8 cellular contexts compared by ENCODE assay signal in the genomic region with DNA sequence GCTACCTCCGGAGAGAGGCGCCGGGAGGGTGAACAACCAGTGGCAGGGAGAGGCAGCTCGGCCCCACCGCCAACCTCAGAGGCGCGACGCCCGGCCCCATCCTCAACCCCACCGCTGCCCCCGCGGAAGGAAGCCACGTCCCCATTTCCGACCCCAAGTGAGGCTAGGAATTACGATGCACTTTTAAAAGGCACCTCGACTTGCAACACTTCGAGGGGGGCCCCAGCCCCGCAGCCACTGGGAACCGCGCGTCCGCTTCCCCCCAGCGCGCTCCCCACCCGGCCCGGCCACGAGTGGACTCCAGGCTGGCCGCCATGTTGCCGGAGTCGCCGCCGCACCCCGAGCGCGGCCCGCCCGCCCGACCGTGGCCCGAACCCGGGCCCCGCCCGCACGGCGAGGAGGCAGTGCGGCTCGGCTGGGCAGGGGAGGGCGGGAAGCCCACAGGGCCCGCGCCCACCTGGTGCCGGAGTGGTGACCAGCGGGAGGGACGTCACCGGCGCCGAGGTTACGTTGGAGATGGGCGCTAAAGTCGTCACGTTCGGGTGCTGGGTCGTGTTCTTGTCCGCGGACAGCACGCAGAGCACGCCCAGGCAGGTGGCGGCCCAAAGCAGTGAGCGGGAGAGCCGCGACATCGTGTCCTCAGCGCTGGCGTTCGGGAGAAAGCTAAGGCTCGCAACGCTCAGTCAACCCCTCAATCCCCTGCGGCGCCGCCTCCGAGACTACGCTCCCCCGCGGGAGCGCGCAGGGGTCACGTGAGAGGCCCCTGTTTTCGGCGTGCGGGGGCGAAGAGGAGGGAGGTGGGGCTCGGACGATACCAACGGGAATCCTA. TPM values are rescaled to one million over a fixed set of nuclear protein-coding genes. Genes with fewer than 3 reads are reported as not detected.
A peak's percentile ranks its signal among the peaks of the same experiment; 100 is the strongest.
DNase-seq lines count a peak whose midpoint lies in the region; ATAC-seq, FAIRE-seq and TF ChIP-seq lines count a peak whose summit lies in the region.

Gene CD164, minus strand, starts transcription at position 721 of the 829 bp plus-strand sequence. Its CDS starts 89 bp downstream, at position 632.

- H3K9me2 ChIP-seq in hepatocyte (replicated peaks; ENCODE audit: insufficient read depth), result no peaks in the 10 kb centered on the region

- TF ChIP-seq CTCF in astrocyte (IDR thresholded peaks at IDR 0.05; ENCODE audit: insufficient read depth, low read depth, low read length) (no peak), hepatocyte (IDR thresholded peaks at IDR 0.05; ENCODE audit: poor library complexity) (no peak)

- peak within 1 kb of the TSS; percentile 100 for H3K27ac Mint-ChIP-seq in astrocyte (ENCODE audit: unreplicated experiment)

- H3K4me3 ChIP-seq in astrocyte (ENCODE audit: insufficient read depth, low read depth, low read length) (peak within 1 kb of the TSS; percentile 100), hepatocyte (peak within 1 kb of the TSS; percentile 86)

- ATAC-seq in GM18505 (IDR thresholded peaks at IDR 0.05; ENCODE audit: unreplicated experiment), result peak; percentile 61
- ATAC-seq in HG02943 (IDR thresholded peaks at IDR 0.05; ENCODE audit: low read depth, unreplicated experiment), result peak; percentile 50

- peak; percentile 47 for DNase-seq in NCI-H187 treated with DMSO at 0.1 percent for 48 hours (lab: John Stamatoyannopoulos, UW)
- peak; percentile 91 for DNase-seq in T-helper 22 cell (ENCODE audit: low read depth)
- DNase-seq in astrocyte (ENCODE audit: low read depth), result peak; percentile 88
- DNase-seq in hepatocyte (ENCODE audit: low spot score), result peak; percentile 97
- peak; percentile 100 for DNase-seq in retina
- no peak for DNase-seq in superior temporal gyrus (ENCODE audit: extremely low spot score)

- H3K4me3 Mint-ChIP-seq in astrocyte (ENCODE audit: unreplicated experiment), result peak within 1 kb of the TSS; percentile 96

- no peak for FAIRE-seq in astrocyte (lab: Jason Lieb, UNC)

- H4K20me1 ChIP-seq in astrocyte (ENCODE audit: insufficient read depth, low read length) (peaks cover 45% of the 10 kb centered on the region), hepatocyte (ENCODE audit: insufficient read depth, poor library complexity, severe bottlenecking) (peaks cover 45% of the 10 kb centered on the region)

- no peaks in the 10 kb centered on the region for H3K36me3 Mint-ChIP-seq in astrocyte (ENCODE audit: low read depth, unreplicated experiment)

- peaks cover 29% of the 10 kb centered on the region for H3K4me1 ChIP-seq in astrocyte (ENCODE audit: insufficient read depth, low read length)
- peaks cover 29% of the 10 kb centered on the region for H3K4me1 ChIP-seq in hepatocyte (ENCODE audit: insufficient read depth)

- peak within 1 kb of the TSS; percentile 99 for H3K9ac ChIP-seq in astrocyte (ENCODE audit: low read length)

- H3K4me1 Mint-ChIP-seq in astrocyte (ENCODE audit: low read depth, unreplicated experiment), result peaks cover 23% of the 10 kb centered on the region

- H3K9me3 Mint-ChIP-seq in astrocyte (ENCODE audit: unreplicated experiment), result no peaks in the 10 kb centered on the region

- no peaks in the 10 kb centered on the region for H3K27me3 Mint-ChIP-seq in astrocyte (ENCODE audit: low read depth, unreplicated experiment)

- H3K4me2 ChIP-seq in astrocyte (ENCODE audit: low read length), result peak within 1 kb of the TSS; percentile 88
- peak within 1 kb of the TSS; percentile 72 for H3K4me2 ChIP-seq in hepatocyte

- TF ChIP-seq POLR2A in GM18505 (IDR thresholded peaks at IDR 0.05; ENCODE audit: borderline replicate concordance, extremely low read depth, insufficient read depth, insufficient read length), result peak; percentile 98

- H3K27me3 ChIP-seq in astrocyte (ENCODE audit: insufficient read depth, low read length) (no peaks in the 10 kb centered on the region), hepatocyte (no peaks in the 10 kb centered on the region)

- H2AFZ ChIP-seq in astrocyte (ENCODE audit: low read depth, low read length) (peak within 1 kb of the TSS; percentile 100), hepatocyte (peak within 1 kb of the TSS; percentile 48)

- no peaks in the 10 kb centered on the region for H3K9me3 ChIP-seq in astrocyte (ENCODE audit: insufficient read depth, low read depth, low read length)
- no peaks in the 10 kb centered on the region for H3K9me3 ChIP-seq in hepatocyte (ENCODE audit: low read depth)

- peaks cover 52% of the 10 kb centered on the region for H3K79me2 ChIP-seq in astrocyte (ENCODE audit: insufficient read depth, low read length)
- peaks cover 48% of the 10 kb centered on the region for H3K79me2 ChIP-seq in hepatocyte

- peak within 1 kb of the TSS; percentile 100 for H3K27ac ChIP-seq in astrocyte (ENCODE audit: low read depth, low read length)
- H3K27ac ChIP-seq in hepatocyte, result peak within 1 kb of the TSS; percentile 96

- H3K36me3 ChIP-seq in astrocyte (ENCODE audit: insufficient read depth, low read length) (peaks cover 11% of the 10 kb centered on the region), hepatocyte (replicated peaks; ENCODE audit: insufficient read depth, low read depth) (no peaks in the 10 kb centered on the region)

- under 1% methylated on average over 47 of the region's 93 CpGs for WGBS in hepatocyte (ENCODE audit: low lambda C conversion rate, missing lambda C conversion rate)

RNA-seq across cellular contexts. Expression of gene CD164, which starts in this region (rescaled TPM):
- 345 and 359 TPM in 2 replicates for total RNA-seq in astrocyte
- total RNA-seq in hepatocyte, result 571 and 574 TPM in 2 replicates
- polyA plus RNA-seq in hepatocyte, result 436 and 475 TPM in 2 replicates
